8 cellular contexts compared by ENCODE assay signal in genomic region chr18:3593381-3593903, GRCh38.
DNase-seq lines count a peak whose midpoint lies in the region; ATAC-seq, FAIRE-seq and TF ChIP-seq lines count a peak whose summit lies in the region.

No MANE protein-coding gene starts in this region.

- peaks cover 3% of the 10 kb centered on the region for H3K79me1 ChIP-seq in mesendoderm (ENCODE audit: low read length)

- peak overlapping the region; percentile 76 for H2BK120ac ChIP-seq in mesendoderm (ENCODE audit: low read depth, low read length)

- WGBS in mesendoderm (ENCODE audit: extremely low coverage, insufficient coverage, low lambda C conversion rate): no CpG with 5 or more reads among the region's 11 CpGs

- H3K4me3 ChIP-seq in GM12865 (ENCODE audit: low read depth, low read length) (peak overlapping the region; percentile 58; the same call in 1 of the 2 replicates), mesendoderm (ENCODE audit: low read length) (no peak overlapping the region)

- no peaks in the 10 kb centered on the region for H3K27me3 ChIP-seq in mesendoderm (ENCODE audit: insufficient read depth, low read length, poor library complexity)

- peak overlapping the region; percentile 66 for H3K56ac ChIP-seq in mesendoderm (ENCODE audit: low read length)

- DNase-seq in GM12865 (ENCODE audit: low read depth): no peak
- peak; percentile 74 to 76 for DNase-seq in SHP77 (lab: John Stamatoyannopoulos, UW)
- DNase-seq in dermis blood vessel endothelial cell: peak; percentile 86
- DNase-seq in mesendoderm: peak; percentile 94
- peak; percentile 87 for DNase-seq in urothelium cell line (ENCODE audit: low spot score)
- DNase-seq in GM12892 (ENCODE audit: insufficient read length): no peak

- peak overlapping the region; percentile 92 for H2BK15ac ChIP-seq in mesendoderm (replicated peaks; ENCODE audit: low read depth)

- ATAC-seq in HG03103 (IDR thresholded peaks at IDR 0.05; ENCODE audit: low read depth, unreplicated experiment): peak; percentile 6
- ATAC-seq in GM19463 (IDR thresholded peaks at IDR 0.05; ENCODE audit: unreplicated experiment): no peak

- H3K4me2 ChIP-seq in mesendoderm (ENCODE audit: low read length): peak overlapping the region; percentile 37

- no peak for TF ChIP-seq POLR2A in GM12892 (IDR thresholded peaks at IDR 0.05; ENCODE audit: low read depth, low read length)

- H3K9ac ChIP-seq in mesendoderm (ENCODE audit: low read length): peak overlapping the region; percentile 54

- peak overlapping the region; percentile 72 for H3K27ac ChIP-seq in mesendoderm (ENCODE audit: low read depth, low read length)

- H2AK5ac ChIP-seq in mesendoderm (ENCODE audit: low read length): no peak overlapping the region

- peak overlapping the region; percentile 69 for H3K18ac ChIP-seq in mesendoderm (ENCODE audit: low read length)

- peak overlapping the region; percentile 87 for H2BK5ac ChIP-seq in mesendoderm (ENCODE audit: low read length)

- H3K36me3 ChIP-seq in mesendoderm (ENCODE audit: control insufficient read depth, insufficient read depth, low read length): no peaks in the 10 kb centered on the region

- no peaks in the 10 kb centered on the region for H3K79me2 ChIP-seq in mesendoderm (ENCODE audit: control insufficient read depth, insufficient read depth, low read length)

- H4K5ac ChIP-seq in mesendoderm (ENCODE audit: low read length): no peak overlapping the region

- H3K4ac ChIP-seq in mesendoderm (ENCODE audit: low read depth, low read length): peak overlapping the region; percentile 70

- FAIRE-seq in urothelium cell line (lab: Jason Lieb, UNC) (peak; percentile 93), GM12892 (lab: Jason Lieb, UNC) (no peak)

- peaks cover 17% of the 10 kb centered on the region for H3K4me1 ChIP-seq in mesendoderm (ENCODE audit: control insufficient read depth, low read depth, low read length)

- TF ChIP-seq CTCF in GM12865 (IDR thresholded peaks at IDR 0.05; ENCODE audit: insufficient read depth, low read depth, low read length, missing control alignments): no peak

- H3K23ac ChIP-seq in mesendoderm (ENCODE audit: low read length): no peak overlapping the region

- no peak overlapping the region for H4K8ac ChIP-seq in mesendoderm (ENCODE audit: low read depth, low read length)

Comparison
In these comparisons a context has a peak if more than half of its experiments do, and no peak if none do; other contexts are left out.
1. DNase-seq: peak in SHP77 (2 of 2), dermis blood vessel endothelial cell (single experiment), mesendoderm (single experiment) and urothelium cell line (single experiment); none in GM12865 (single experiment) and GM12892 (single experiment).